In genomic region chr3:108218811-108219210, GRCh38 we compare ENCODE assay signal across 14 cellular contexts. TPM values are rescaled to one million over a fixed set of nuclear protein-coding genes. Genes with fewer than 3 reads are reported as not detected.
DNase-seq lines count a peak whose midpoint lies in the region; ATAC-seq and TF ChIP-seq lines count a peak whose summit lies in the region.
"Had no signal": no experiment of that assay in that cellular context is flagged by ENCODE, and none has a peak within 500 bp of the region (broad histone marks: within the 10 kb centered on the region; RNA-seq: fewer than 3 reads in every experiment).

No MANE protein-coding gene starts in this region.

- H4K20me1 ChIP-seq in OCI-LY3 (ENCODE audit: insufficient read depth, low read length): no peaks in the 10 kb centered on the region
- no peaks in the 10 kb centered on the region for H4K20me1 ChIP-seq in osteoblast (ENCODE audit: insufficient read depth, low read length)

- H3K27me3 ChIP-seq in OCI-LY3 (ENCODE audit: low read depth, low read length) (no peaks in the 10 kb centered on the region), osteoblast (ENCODE audit: insufficient read depth, low read length) (no peaks in the 10 kb centered on the region), transverse colon (no peaks in the 10 kb centered on the region)

- H2AFZ ChIP-seq in OCI-LY3 (ENCODE audit: low read depth, low read length): no peak overlapping the region
- no peak overlapping the region for H2AFZ ChIP-seq in osteoblast (ENCODE audit: low read length)
- H2AFZ ChIP-seq: parathyroid adenoma had no signal

- ATAC-seq in HG02970 (IDR thresholded peaks at IDR 0.05; ENCODE audit: low FRiP score, unreplicated experiment) (no peak), GM21723 (IDR thresholded peaks at IDR 0.05; ENCODE audit: unreplicated experiment) (no peak)

- TF ChIP-seq EP300 in transverse colon (IDR thresholded peaks at IDR 0.05; ENCODE audit: low read depth): no peak

- no peaks in the 10 kb centered on the region for H3K9me3 ChIP-seq in OCI-LY3 (ENCODE audit: insufficient read depth, low read length)
- no peaks in the 10 kb centered on the region for H3K9me3 ChIP-seq in osteoblast (ENCODE audit: low read depth, low read length)
- no peaks in the 10 kb centered on the region for H3K9me3 ChIP-seq in transverse colon

- H3K36me3 ChIP-seq in OCI-LY3 (replicated peaks; ENCODE audit: low read depth, low read length) (peaks cover 3% of the 10 kb centered on the region), osteoblast (ENCODE audit: insufficient read depth, low read length) (peaks cover 8% of the 10 kb centered on the region), transverse colon (peaks cover 0 to 4% (median 0%) of the 10 kb centered on the region in 4 donors)

- H3K4me2 ChIP-seq in OCI-LY3 (ENCODE audit: low read length) (peak overlapping the region; percentile 89), osteoblast (ENCODE audit: insufficient read depth, low read length) (peak overlapping the region; percentile 29)
- H3K4me2 ChIP-seq: smooth muscle cell had no signal

- intact Hi-C loops in transverse colon (cut with DNase I; ENCODE audit: low total_unique reads): no loop called here

- H3K4me1 ChIP-seq in OCI-LY3 (ENCODE audit: low read length) (peaks cover 46% of the 10 kb centered on the region), osteoblast (ENCODE audit: insufficient read depth, low read length) (peaks cover 30% of the 10 kb centered on the region), transverse colon (peaks cover 5 to 41% (median 24%) of the 10 kb centered on the region in 4 donors)

- H3K79me2 ChIP-seq in OCI-LY3 (ENCODE audit: low read length) (peaks cover 27% of the 10 kb centered on the region), osteoblast (ENCODE audit: insufficient read depth, low read length) (peaks cover 35% of the 10 kb centered on the region)

- TF ChIP-seq POLR2A in transverse colon (IDR thresholded peaks at IDR 0.05): no peak

- H3K4me3 ChIP-seq in OCI-LY3 (ENCODE audit: low read length) (peak overlapping the region; percentile 66), osteoblast (ENCODE audit: insufficient read depth, low read length) (no peak overlapping the region), transverse colon (no peak overlapping the region)
- H3K4me3 ChIP-seq: smooth muscle cell had no signal

- in situ Hi-C loops in transverse colon (cut with MboI; ENCODE audit: low pct_ligation_motif_present in 1 of 4, low pct_unique_long_range_greater_than_20kb in 1 of 4, low sequenced_read_pairs in 3 of 4): loop anchor here in 1 of 4 donors (25.0 kb wide), 2 partner anchors 132 to 282 kb away; partner anchors contain the start of gene CD47

- TF ChIP-seq CTCF in OCI-LY3 (IDR thresholded peaks at IDR 0.05; ENCODE audit: low read depth, low read length): no peak
- TF ChIP-seq CTCF in osteoblast (IDR thresholded peaks at IDR 0.05; ENCODE audit: extremely low read depth, low read depth, low read length): no peak
- no peak for TF ChIP-seq CTCF in transverse colon (IDR thresholded peaks at IDR 0.05)

- DNase-seq in EL (peak; percentile 36), fibroblast of gingiva (ENCODE audit: low read depth) (peak; percentile 25), osteoblast (ENCODE audit: insufficient read length, low spot score, missing footprints) (peak; percentile 39), RPMI8226 (no peak), transverse colon (no peak)
- DNase-seq: anterior cingulate cortex, C1 segment of cervical spinal cord, dermis blood vessel endothelial cell, NCI-H526 treated with DMSO at 0.1 percent for 48 hours had no signal

- H3K27ac ChIP-seq in OCI-LY3 (ENCODE audit: low read length) (peak overlapping the region; percentile 50; the same call in 1 of the 2 replicates), osteoblast (ENCODE audit: low read depth, low read length) (no peak overlapping the region), transverse colon (no peak overlapping the region)
- H3K27ac ChIP-seq: parathyroid adenoma had no signal

- peak overlapping the region; percentile 37 for H3K9ac ChIP-seq in OCI-LY3 (ENCODE audit: low read length)
- H3K9ac ChIP-seq: parathyroid adenoma had no signal

RNA-seq across cellular contexts. Expression of gene IFT57, which starts 3.4 kb away (rescaled TPM):
- total RNA-seq in osteoblast (74.9 and 88.7 TPM in 2 replicates), transverse colon (10 to 100 TPM; 38.2 to 78.0 (median 57.4) TPM)

Comparison
In these comparisons a context has a peak if more than half of its experiments do, and no peak if none do; other contexts are left out.
1. DNase-seq: peak in EL (single experiment), fibroblast of gingiva (single experiment) and osteoblast (single experiment); none in RPMI8226 (single experiment) and transverse colon (single experiment).